In the genomic region with DNA sequence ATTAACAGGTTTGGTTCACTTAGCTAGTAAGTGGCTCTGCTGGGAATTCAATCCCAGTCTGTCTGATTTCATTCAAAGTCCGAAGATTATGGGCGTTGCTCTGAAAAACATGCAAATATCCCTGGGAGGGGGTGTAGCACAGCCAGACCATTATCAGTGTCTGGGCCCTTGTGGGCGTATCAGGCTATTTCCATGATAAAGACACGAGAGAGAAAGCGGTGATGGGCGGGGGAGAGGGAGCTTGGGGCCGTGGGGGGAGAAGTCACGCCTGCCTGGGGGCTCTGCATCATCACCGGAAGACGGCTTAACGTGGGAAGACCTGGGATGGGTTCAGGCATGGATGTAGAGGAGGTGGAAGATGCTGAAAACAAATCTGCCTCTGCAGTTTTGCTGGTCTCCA, we compare ENCODE assay signal across 11 cellular contexts. TPM values are rescaled to one million over a fixed set of nuclear protein-coding genes. Genes with fewer than 3 reads are reported as not detected.
DNase-seq lines count a peak whose midpoint lies in the region; ATAC-seq lines count a peak whose summit lies in the region.
"Had no signal": no experiment of that assay in that cellular context is flagged by ENCODE, and none has a peak within 500 bp of the region (broad histone marks: within the 10 kb centered on the region; RNA-seq: fewer than 3 reads in every experiment).

No MANE protein-coding gene starts in this region.

- ATAC-seq in CD4-positive, CD25-positive, alpha-beta regulatory T cell (ENCODE audit: low read depth in 2 of 2), result no peak
- ATAC-seq in effector memory CD8-positive, alpha-beta T cell (replicated peaks), result no peak
- ATAC-seq in naive thymus-derived CD8-positive, alpha-beta T cell, result no peak
- ATAC-seq in activated CD4-positive, CD25-positive, alpha-beta regulatory T cell treated with anti-CD3 and anti-CD28 coated beads, Interleukin-2, amount 50 U/mL, for 24 hours, result no peak
- ATAC-seq in activated CD8-positive, alpha-beta memory T cell treated with anti-CD3 and anti-CD28 coated beads, Interleukin-2, amount 10 ng/mL, durations not matched to agents 7 days and 5 days, result no peak

- peaks cover 34% of the 10 kb centered on the region for H3K36me3 Mint-ChIP-seq in CD4-positive, CD25-positive, alpha-beta regulatory T cell
- H3K36me3 Mint-ChIP-seq in effector memory CD8-positive, alpha-beta T cell (ENCODE audit: insufficient read depth), result peaks cover 9% of the 10 kb centered on the region
- H3K36me3 Mint-ChIP-seq in naive thymus-derived CD8-positive, alpha-beta T cell, result peaks cover 0 to 60% (median 6%) of the 10 kb centered on the region in 3 donors
- H3K36me3 Mint-ChIP-seq in activated CD8-positive, alpha-beta memory T cell treated with anti-CD3 and anti-CD28 coated beads, Interleukin-2, amount 10 ng/mL, durations not matched to agents 7 days and 5 days, result no peaks in the 10 kb centered on the region
- H3K36me3 Mint-ChIP-seq in activated CD4-positive, alpha-beta T cell treated with anti-CD3 and anti-CD28 coated beads, Interleukin-2, amount 10 ng/mL, durations not matched to agents 24 days and 14 days (ENCODE audit: low read depth), result peaks cover 3% of the 10 kb centered on the region

- POLR2A ChIA-PET in naive thymus-derived CD8-positive, alpha-beta T cell (lab: Charles Lee), result interaction anchor here (0.7 to 2.0 kb wide), 4 partner anchors 8 to 27 kb away, joined by 3 to 6 read pairs (median 5); no protein-coding TSS in a partner anchor

- peak overlapping the region in 3 of 4 donors; percentile 3 to 61 (median 40) for H3K4me3 Mint-ChIP-seq in CD4-positive, CD25-positive, alpha-beta regulatory T cell
- H3K4me3 Mint-ChIP-seq in effector memory CD8-positive, alpha-beta T cell, result no peak overlapping the region
- H3K4me3 Mint-ChIP-seq in naive thymus-derived CD8-positive, alpha-beta T cell, result no peak overlapping the region
- no peak overlapping the region for H3K4me3 Mint-ChIP-seq in activated CD8-positive, alpha-beta memory T cell treated with anti-CD3 and anti-CD28 coated beads, Interleukin-2, amount 10 ng/mL, durations not matched to agents 7 days and 5 days
- H3K4me3 Mint-ChIP-seq in activated CD4-positive, alpha-beta T cell treated with anti-CD3 and anti-CD28 coated beads, Interleukin-2, amount 10 ng/mL, durations not matched to agents 24 days and 14 days, result no peak overlapping the region
- H3K4me3 Mint-ChIP-seq: activated T-cell treated with anti-CD3 and anti-CD28 coated beads, Interleukin-2, amount 50 U/mL, for 4 hours had no signal

- intact Hi-C loops in activated CD4-positive, alpha-beta T cell treated with anti-CD3 and anti-CD28 coated beads, Interleukin-2, amount 10 ng/mL, durations not matched to agents 24 days and 14 days (cut with micrococcal nuclease), result no loop called here

- DNase-seq in CD4-positive, CD25-positive, alpha-beta regulatory T cell, result no peak
- DNase-seq in NCI-H226, result peak; percentile 90
- no peak for DNase-seq in effector memory CD8-positive, alpha-beta T cell
- DNase-seq in naive thymus-derived CD8-positive, alpha-beta T cell, result no peak
- no peak for DNase-seq in activated CD4-positive, alpha-beta T cell treated with anti-CD3 and anti-CD28 coated beads for 4 hours
- DNase-seq in activated CD8-positive, alpha-beta memory T cell treated with anti-CD3 and anti-CD28 coated beads, Interleukin-2, amount 10 ng/mL, durations not matched to agents 7 days and 5 days, result no peak
- DNase-seq in activated CD4-positive, alpha-beta T cell treated with anti-CD3 and anti-CD28 coated beads, Interleukin-2, amount 10 ng/mL, durations not matched to agents 24 days and 14 days, result no peak
- DNase-seq: CD8-positive, alpha-beta memory T cell; NCI-H510A had no signal

- H3K27ac ChIP-seq in CD4-positive, CD25-positive, alpha-beta regulatory T cell (ENCODE audit: insufficient read depth, low read length, poor library complexity, severe bottlenecking), result peak overlapping the region; percentile 53

- H3K9me3 Mint-ChIP-seq in CD4-positive, CD25-positive, alpha-beta regulatory T cell, result no peaks in the 10 kb centered on the region
- no peaks in the 10 kb centered on the region for H3K9me3 Mint-ChIP-seq in effector memory CD8-positive, alpha-beta T cell
- no peaks in the 10 kb centered on the region for H3K9me3 Mint-ChIP-seq in naive thymus-derived CD8-positive, alpha-beta T cell
- no peaks in the 10 kb centered on the region for H3K9me3 Mint-ChIP-seq in activated CD8-positive, alpha-beta memory T cell treated with anti-CD3 and anti-CD28 coated beads, Interleukin-2, amount 10 ng/mL, durations not matched to agents 7 days and 5 days (ENCODE audit: low read depth)
- H3K9me3 Mint-ChIP-seq in activated CD4-positive, alpha-beta T cell treated with anti-CD3 and anti-CD28 coated beads, Interleukin-2, amount 10 ng/mL, durations not matched to agents 24 days and 14 days, result no peaks in the 10 kb centered on the region
- H3K9me3 Mint-ChIP-seq: activated T-cell treated with anti-CD3 and anti-CD28 coated beads, Interleukin-2, amount 50 U/mL, for 4 hours; CD8-positive, alpha-beta memory T cell had no signal

- no peak overlapping the region for H3K4me3 ChIP-seq in CD4-positive, CD25-positive, alpha-beta regulatory T cell (ENCODE audit: low read depth, low read length)

- no peaks in the 10 kb centered on the region for H3K9me3 ChIP-seq in CD4-positive, CD25-positive, alpha-beta regulatory T cell (ENCODE audit: control insufficient read depth in 2 of 2, low read length in 2 of 2)

- H3K4me1 Mint-ChIP-seq in CD4-positive, CD25-positive, alpha-beta regulatory T cell, result peaks cover 13 to 67% (median 39%) of the 10 kb centered on the region in 4 donors
- H3K4me1 Mint-ChIP-seq in effector memory CD8-positive, alpha-beta T cell (ENCODE audit: low read depth in 2 of 2), result peaks cover 13 to 14% of the 10 kb centered on the region in 2 donors
- peaks cover 18 to 57% (median 43%) of the 10 kb centered on the region in 4 donors for H3K4me1 Mint-ChIP-seq in naive thymus-derived CD8-positive, alpha-beta T cell
- peaks cover 23% of the 10 kb centered on the region for H3K4me1 Mint-ChIP-seq in activated CD8-positive, alpha-beta memory T cell treated with anti-CD3 and anti-CD28 coated beads, Interleukin-2, amount 10 ng/mL, durations not matched to agents 7 days and 5 days
- H3K4me1 Mint-ChIP-seq in activated CD4-positive, alpha-beta T cell treated with anti-CD3 and anti-CD28 coated beads, Interleukin-2, amount 10 ng/mL, durations not matched to agents 24 days and 14 days, result peaks cover 27% of the 10 kb centered on the region

- peaks cover 78% of the 10 kb centered on the region for H3K36me3 ChIP-seq in CD4-positive, CD25-positive, alpha-beta regulatory T cell (ENCODE audit: control insufficient read depth, insufficient read depth, low read length)

- peaks cover 59% of the 10 kb centered on the region for H3K4me1 ChIP-seq in CD4-positive, CD25-positive, alpha-beta regulatory T cell (ENCODE audit: control insufficient read depth, insufficient read depth, low read length, poor library complexity, severe bottlenecking)

- CTCF ChIA-PET in activated CD8-positive, alpha-beta memory T cell treated with anti-CD3 and anti-CD28 coated beads, Interleukin-2, amount 10 ng/mL, durations not matched to agents 7 days and 5 days (lab: Charles Lee), result interaction anchor here (0.9 to 3.5 kb wide), 4 partner anchors 13 to 32 kb away, joined by 3 to 14 read pairs (median 3); no protein-coding TSS in a partner anchor

- no peaks in the 10 kb centered on the region for H3K27me3 Mint-ChIP-seq in CD4-positive, CD25-positive, alpha-beta regulatory T cell
- no peaks in the 10 kb centered on the region for H3K27me3 Mint-ChIP-seq in effector memory CD8-positive, alpha-beta T cell
- H3K27me3 Mint-ChIP-seq in naive thymus-derived CD8-positive, alpha-beta T cell, result no peaks in the 10 kb centered on the region
- H3K27me3 Mint-ChIP-seq in activated CD8-positive, alpha-beta memory T cell treated with anti-CD3 and anti-CD28 coated beads, Interleukin-2, amount 10 ng/mL, durations not matched to agents 7 days and 5 days, result no peaks in the 10 kb centered on the region
- H3K27me3 Mint-ChIP-seq in activated CD4-positive, alpha-beta T cell treated with anti-CD3 and anti-CD28 coated beads, Interleukin-2, amount 10 ng/mL, durations not matched to agents 24 days and 14 days, result no peaks in the 10 kb centered on the region
- H3K27me3 Mint-ChIP-seq: CD8-positive, alpha-beta memory T cell had no signal

- H3K27ac Mint-ChIP-seq in CD4-positive, CD25-positive, alpha-beta regulatory T cell, result peak overlapping the region; percentile 26 to 90 (median 90)
- peak overlapping the region; percentile 21 to 44 for H3K27ac Mint-ChIP-seq in effector memory CD8-positive, alpha-beta T cell
- H3K27ac Mint-ChIP-seq in naive thymus-derived CD8-positive, alpha-beta T cell, result peak overlapping the region in 6 of 10 donors; percentile 17 to 86 (median 60)
- H3K27ac Mint-ChIP-seq in activated CD8-positive, alpha-beta memory T cell treated with anti-CD3 and anti-CD28 coated beads, Interleukin-2, amount 10 ng/mL, durations not matched to agents 7 days and 5 days, result no peak overlapping the region
- H3K27ac Mint-ChIP-seq in activated CD4-positive, alpha-beta T cell treated with anti-CD3 and anti-CD28 coated beads, Interleukin-2, amount 10 ng/mL, durations not matched to agents 24 days and 14 days, result no peak overlapping the region

- no peaks in the 10 kb centered on the region for H3K27me3 ChIP-seq in CD4-positive, CD25-positive, alpha-beta regulatory T cell (ENCODE audit: control insufficient read depth, insufficient read depth, low read length)

RNA-seq across cellular contexts. Expression of gene IL6R, which starts 25.8 kb away (rescaled TPM):
- 135 TPM for total RNA-seq in CD4-positive, CD25-positive, alpha-beta regulatory T cell
- 10 to 100 TPM; 54.5 to 84.4 (median 62.2) TPM for polyA plus RNA-seq in CD4-positive, CD25-positive, alpha-beta regulatory T cell
- total RNA-seq in naive thymus-derived CD8-positive, alpha-beta T cell, result 10 to 100 TPM; 44.4 to 49.9 TPM
- polyA plus RNA-seq in naive thymus-derived CD8-positive, alpha-beta T cell, result 10 to 100 TPM; 20.1 to 44.1 (median 28.4) TPM
- under 1 TPM; 0.53 to 0.66 TPM for total RNA-seq in activated CD8-positive, alpha-beta memory T cell treated with anti-CD3 and anti-CD28 coated beads, Interleukin-2, amount 10 ng/mL, durations not matched to agents 7 days and 5 days
- total RNA-seq in activated CD4-positive, alpha-beta T cell treated with anti-CD3 and anti-CD28 coated beads, Interleukin-2, amount 10 ng/mL, durations not matched to agents 24 days and 14 days, result 3.0 and 3.3 TPM in 2 replicates

Comparison
In these comparisons a context has a peak if more than half of its experiments do, and no peak if none do; other contexts are left out.
1. H3K27ac Mint-ChIP-seq: peak in CD4-positive, CD25-positive, alpha-beta regulatory T cell (3 of 3), effector memory CD8-positive, alpha-beta T cell (2 of 2) and naive thymus-derived CD8-positive, alpha-beta T cell (6 of 10); none in activated CD8-positive, alpha-beta memory T cell treated with anti-CD3 and anti-CD28 coated beads, Interleukin-2, amount 10 ng/mL, durations not matched to agents 7 days and 5 days (single experiment) and activated CD4-positive, alpha-beta T cell treated with anti-CD3 and anti-CD28 coated beads, Interleukin-2, amount 10 ng/mL, durations not matched to agents 24 days and 14 days (single experiment).
2. H3K4me3 Mint-ChIP-seq: peak in CD4-positive, CD25-positive, alpha-beta regulatory T cell (3 of 4); none in effector memory CD8-positive, alpha-beta T cell (0 of 2), naive thymus-derived CD8-positive, alpha-beta T cell (0 of 10), activated CD8-positive, alpha-beta memory T cell treated with anti-CD3 and anti-CD28 coated beads, Interleukin-2, amount 10 ng/mL, durations not matched to agents 7 days and 5 days (single experiment) and activated CD4-positive, alpha-beta T cell treated with anti-CD3 and anti-CD28 coated beads, Interleukin-2, amount 10 ng/mL, durations not matched to agents 24 days and 14 days (single experiment).
3. RNA of gene IL6R, which starts 25.8 kb away (total RNA-seq): 135 TPM in CD4-positive, CD25-positive, alpha-beta regulatory T cell (single experiment) and 44.4 to 49.9 TPM in naive thymus-derived CD8-positive, alpha-beta T cell; 3.0 to 3.3 TPM in activated CD4-positive, alpha-beta T cell treated with anti-CD3 and anti-CD28 coated beads, Interleukin-2, amount 10 ng/mL, durations not matched to agents 24 days and 14 days and 0.53 to 0.66 TPM in activated CD8-positive, alpha-beta memory T cell treated with anti-CD3 and anti-CD28 coated beads, Interleukin-2, amount 10 ng/mL, durations not matched to agents 7 days and 5 days; every median in the first group is over 10 times any median in the second.